12 cellular contexts compared by ENCODE assay signal in genomic region chr11:116840224-116840745, GRCh38. TPM values are rescaled to one million over a fixed set of nuclear protein-coding genes. Genes with fewer than 3 reads are reported as not detected.
DNase-seq lines count a peak whose midpoint lies in the region; TF ChIP-seq lines count a peak whose summit lies in the region.
"Had no signal": no experiment of that assay in that cellular context is flagged by ENCODE, and none has a peak within 500 bp of the region (broad histone marks: within the 10 kb centered on the region; RNA-seq: fewer than 3 reads in every experiment).

No MANE protein-coding gene starts in this region.

- no peak overlapping the region for H3K9ac ChIP-seq in adipocyte (ENCODE audit: low read length)

- in situ Hi-C loops in GM13976 (cut with MboI; ENCODE audit: low sequenced_read_pairs, unreplicated experiment) = no loop called here

- no peaks in the 10 kb centered on the region for H3K27me3 ChIP-seq in GM06990 (replicated peaks; ENCODE audit: control insufficient read depth, insufficient read depth, low read length)
- H3K27me3 ChIP-seq in adipocyte (replicated peaks; ENCODE audit: control insufficient read depth, insufficient read depth, low read length) = no peaks in the 10 kb centered on the region

- H3K9me3 ChIP-seq in adipocyte (ENCODE audit: control insufficient read depth, low read length) = no peaks in the 10 kb centered on the region

- TF ChIP-seq CTCF in AG09319 (IDR thresholded peaks at IDR 0.05; ENCODE audit: low read depth, low read length) = peak; percentile 14
- peak; percentile 13 for TF ChIP-seq CTCF in GM06990 (IDR thresholded peaks at IDR 0.05; ENCODE audit: insufficient read depth, low read length, poor library complexity, severe bottlenecking)
- no peak for TF ChIP-seq CTCF in GM13976 (IDR thresholded peaks at IDR 0.05; ENCODE audit: borderline replicate concordance, control extremely low read depth, extremely low read depth, insufficient read depth, missing control alignments)

- H3K4me1 ChIP-seq in adipocyte (ENCODE audit: control insufficient read depth, insufficient read depth, low read length) = peaks cover 12% of the 10 kb centered on the region

- DNase-seq in AG09319 (ENCODE audit: extremely low read depth, low read depth) = no peak
- DNase-seq in GM06990 (ENCODE audit: extremely low read depth, insufficient read length) = no peak
- peak; percentile 20 for DNase-seq in adipocyte (ENCODE audit: low read depth)
- DNase-seq in iris pigment epithelial cell (ENCODE audit: low read depth) = peak; percentile 31
- no peak for DNase-seq in DMS 273 (lab: John Stamatoyannopoulos, UW; ENCODE audit: unreplicated experiment)
- DNase-seq in occipital lobe (lab: John Stamatoyannopoulos, UW) = no peak
- no peak for DNase-seq in GM13976 (ENCODE audit: low spot score)
- DNase-seq in SW 1271 (lab: John Stamatoyannopoulos, UW) = no peak
- DNase-seq: KBM-7; NK-92 treated with Interleukin-12 subunit alpha and Interleukin-12 subunit beta, amount 100 ng/mL, for 24 hours; T1000 had no signal

- H3K36me3 ChIP-seq in GM06990 (ENCODE audit: control insufficient read depth, insufficient read depth, low read length) = peaks cover 9% of the 10 kb centered on the region
- H3K36me3 ChIP-seq in adipocyte (ENCODE audit: control insufficient read depth, insufficient read depth, low read length, severe bottlenecking) = peaks cover 17% of the 10 kb centered on the region

- H3K4me3 ChIP-seq in GM06990 (replicated peaks; ENCODE audit: low read depth, low read length) = no peak overlapping the region
- no peak overlapping the region for H3K4me3 ChIP-seq in adipocyte (ENCODE audit: low read length)

RNA-seq across cellular contexts. Expression of gene APOA1, which starts 2.9 kb away (rescaled TPM):
- 0.78 TPM for total RNA-seq in occipital lobe

RNA-seq across cellular contexts. Expression of gene APOC3, which starts 10.6 kb away (rescaled TPM):
- total RNA-seq in occipital lobe = not detected
- total RNA-seq: lower leg skin had no signal

RNA-seq across cellular contexts. Expression of gene APOA4, which starts 17.2 kb away (rescaled TPM):
- total RNA-seq in occipital lobe = not detected
- total RNA-seq: lower leg skin had no signal

RNA-seq across cellular contexts. Expression of gene APOA5, which starts 48.6 kb away (rescaled TPM):
- total RNA-seq in occipital lobe = not detected
- total RNA-seq: lower leg skin had no signal

RNA-seq across cellular contexts. Expression of gene ZPR1, which starts 52.5 kb away (rescaled TPM):
- 39.6 TPM for total RNA-seq in occipital lobe

Comparison
In these comparisons a context has a peak if more than half of its experiments do, and no peak if none do; other contexts are left out.
1. DNase-seq: peak in adipocyte (single experiment) and iris pigment epithelial cell (single experiment); none in AG09319 (single experiment), GM06990 (single experiment), DMS 273 (single experiment), occipital lobe (single experiment), GM13976 (single experiment) and SW 1271 (0 of 2).